12 cellular contexts compared by ENCODE assay signal in genomic region chr5:168123853-168124528, GRCh38.
A peak's percentile ranks its signal among the peaks of the same experiment; 100 is the strongest.
DNase-seq lines count a peak whose midpoint lies in the region; ATAC-seq and TF ChIP-seq lines count a peak whose summit lies in the region.
"Had no signal": no experiment of that assay in that cellular context is flagged by ENCODE, and none has a peak within 500 bp of the region (broad histone marks: within the 10 kb centered on the region; RNA-seq: fewer than 3 reads in every experiment).

No MANE protein-coding gene starts in this region.

- DNase-seq in A673 (ENCODE audit: low spot score): no peak
- DNase-seq in RWPE1 (ENCODE audit: low spot score): no peak
- no peak for DNase-seq in GM19238 (ENCODE audit: insufficient read length, low spot score)
- DNase-seq in hepatic stellate cell (ENCODE audit: low spot score): no peak
- DNase-seq in PC-3: no peak
- DNase-seq: adrenal gland, IMR-90 had no signal

- H3K27me3 ChIP-seq in A673 (replicated peaks; ENCODE audit: insufficient read depth, low read depth, low read length, poor library complexity) (no peaks in the 10 kb centered on the region), PC-3 (ENCODE audit: low read length) (peaks cover 59% of the 10 kb centered on the region)
- H3K27me3 ChIP-seq: adrenal gland had no signal

- no peak for TF ChIP-seq CTCF in A673 (conservative IDR thresholded peaks at IDR 0.05; ENCODE audit: low read depth, low read length)
- no peak for TF ChIP-seq CTCF in RWPE1 (conservative IDR thresholded peaks at IDR 0.05; ENCODE audit: low read depth)
- no peak for TF ChIP-seq CTCF in PC-3 (conservative IDR thresholded peaks at IDR 0.05; ENCODE audit: low read depth, low read length)

- POLR2A ChIA-PET in A673 (lab: Charles Lee; ENCODE audit: low non-redundant PET) (no interaction called here), RWPE1 (lab: Yijun Ruan, JAX; ENCODE audit: low non-redundant PET) (no interaction called here), PC-3 (lab: Charles Lee; ENCODE audit: unreplicated experiment) (no interaction called here)

- ATAC-seq in GM18907 (IDR thresholded peaks at IDR 0.05; ENCODE audit: unreplicated experiment): peak; percentile 97
- ATAC-seq in HG02623 (IDR thresholded peaks at IDR 0.05; ENCODE audit: unreplicated experiment): peak; percentile 86
- ATAC-seq in HG03520 (IDR thresholded peaks at IDR 0.05; ENCODE audit: unreplicated experiment): peak; percentile 94
- ATAC-seq in PC-3: no peak

- CTCF ChIA-PET in A673 (lab: Charles Lee) (no interaction called here), RWPE1 (lab: Yijun Ruan, JAX) (interaction anchor here (1.0 to 1.1 kb wide), 2 partner anchors 11 to 96 kb away, joined by 3 read pairs; no protein-coding TSS in a partner anchor), PC-3 (lab: Charles Lee) (no interaction called here)

- peaks cover 12% of the 10 kb centered on the region for H3K4me1 ChIP-seq in A673 (ENCODE audit: insufficient read depth, low read length, poor library complexity, severe bottlenecking)
- H3K4me1 ChIP-seq in PC-3 (ENCODE audit: insufficient read depth, low read length): no peaks in the 10 kb centered on the region
- H3K4me1 ChIP-seq: adrenal gland, parathyroid adenoma had no signal

- H3K4me3 ChIP-seq in A673 (ENCODE audit: low read depth, low read length, poor library complexity, severe bottlenecking) (no peak overlapping the region), PC-3 (ENCODE audit: low read length) (no peak overlapping the region)
- H3K4me3 ChIP-seq: adrenal gland had no signal

- peaks cover 3% of the 10 kb centered on the region for H3K36me3 ChIP-seq in A673 (ENCODE audit: insufficient read depth, low read length, poor library complexity, severe bottlenecking)
- no peaks in the 10 kb centered on the region for H3K36me3 ChIP-seq in PC-3 (ENCODE audit: low read depth, low read length)
- H3K36me3 ChIP-seq: adrenal gland had no signal

- no peak overlapping the region for H3K9ac ChIP-seq in PC-3 (ENCODE audit: low read length)
- H3K9ac ChIP-seq: parathyroid adenoma had no signal

- no peaks in the 10 kb centered on the region for H3F3A ChIP-seq in PC-3 (ENCODE audit: low read length, unreplicated experiment)

- H3K27ac ChIP-seq in A673 (ENCODE audit: low read depth, low read length, poor library complexity, severe bottlenecking) (peak overlapping the region; percentile 61), RWPE1 (no peak overlapping the region), PC-3 (ENCODE audit: low read length) (no peak overlapping the region)
- H3K27ac ChIP-seq: adrenal gland, epithelial cell of prostate, parathyroid adenoma had no signal

- H2AFZ ChIP-seq in PC-3 (ENCODE audit: low read length): no peak overlapping the region
- H2AFZ ChIP-seq: parathyroid adenoma had no signal

- H3K9me3 ChIP-seq in A673 (ENCODE audit: low read depth, low read length, poor library complexity, severe bottlenecking) (no peaks in the 10 kb centered on the region), PC-3 (ENCODE audit: low read length) (no peaks in the 10 kb centered on the region)
- H3K9me3 ChIP-seq: adrenal gland had no signal

- H3K9me2 ChIP-seq in PC-3 (replicated peaks; ENCODE audit: low read length): no peaks in the 10 kb centered on the region

- no peaks in the 10 kb centered on the region for H4K20me1 ChIP-seq in PC-3 (ENCODE audit: low read length)

- H3K79me2 ChIP-seq in PC-3 (ENCODE audit: low read length): no peaks in the 10 kb centered on the region
- H3K79me2 ChIP-seq: parathyroid adenoma had no signal

- BruUV-seq in A673 (replicated peaks; lab: Mats Ljungman, UMichigan) (no TSS peak), PC-3 (replicated peaks; lab: Mats Ljungman, UMichigan) (no TSS peak)

- no peak overlapping the region for H3K4me2 ChIP-seq in PC-3 (ENCODE audit: low read length)

- intact Hi-C loops in A673 (cut with micrococcal nuclease; ENCODE audit: unreplicated experiment) (no loop called here), PC-3 (cut with micrococcal nuclease) (no loop called here)
